Comparison of ENCODE assay signal across 18 cellular contexts in genomic region chr2:215615829-215616226, GRCh38.
DNase-seq lines count a peak whose midpoint lies in the region; ATAC-seq and TF ChIP-seq lines count a peak whose summit lies in the region.
"Had no signal": no experiment of that assay in that cellular context is flagged by ENCODE, and none has a peak within 500 bp of the region (broad histone marks: within the 10 kb centered on the region; RNA-seq: fewer than 3 reads in every experiment).

No MANE protein-coding gene starts in this region.

- peak overlapping the region; percentile 97 for H2BK12ac ChIP-seq in trophoblast cell (ENCODE audit: low read length)

- intact Hi-C loops in body of pancreas (cut with DNase I), result no loop called here
- intact Hi-C loops in Right ventricle myocardium inferior (cut with DNase I), result no loop called here

- no peaks in the 10 kb centered on the region for H3K27me3 ChIP-seq in endodermal cell (ENCODE audit: control insufficient read depth, insufficient read depth, low read length, poor library complexity, severe bottlenecking)
- H3K27me3 ChIP-seq in trophoblast cell (ENCODE audit: insufficient read depth, low read length), result no peaks in the 10 kb centered on the region
- no peaks in the 10 kb centered on the region for H3K27me3 ChIP-seq in body of pancreas
- H3K27me3 ChIP-seq: BE2C had no signal

- in situ Hi-C loops in KBM-7 (cut with MboI; ENCODE audit: low pct_unique_long_range_greater_than_20kb, low sequenced_read_pairs), result no loop called here

- H2BK5ac ChIP-seq in trophoblast cell (ENCODE audit: low read depth, low read length, poor library complexity), result peak overlapping the region; percentile 81

- H3K4me3 ChIP-seq in endodermal cell (ENCODE audit: low read length) (peak overlapping the region; percentile 70), trophoblast cell (ENCODE audit: low read depth, low read length) (no peak overlapping the region), body of pancreas (no peak overlapping the region)

- no peak overlapping the region for H3K4me2 ChIP-seq in trophoblast cell (ENCODE audit: low read length)

- peaks cover 14% of the 10 kb centered on the region for H3K36me3 Mint-ChIP-seq in endodermal cell (ENCODE audit: low read depth)

- H4K8ac ChIP-seq in trophoblast cell (ENCODE audit: low read depth, low read length), result peak overlapping the region; percentile 67

- no peak for ATAC-seq in body of pancreas
- ATAC-seq in HG03135 (IDR thresholded peaks at IDR 0.05; ENCODE audit: unreplicated experiment), result no peak
- no peak for ATAC-seq in Right ventricle myocardium inferior

- H2BK120ac ChIP-seq in trophoblast cell (ENCODE audit: insufficient read depth, low read length, poor library complexity), result peak overlapping the region; percentile 99

- H3K9me3 ChIP-seq in endodermal cell (ENCODE audit: control insufficient read depth, low read length) (peaks cover 37% of the 10 kb centered on the region), trophoblast cell (ENCODE audit: insufficient read depth, low read depth, low read length) (peaks cover 3% of the 10 kb centered on the region), body of pancreas (no peaks in the 10 kb centered on the region)
- H3K9me3 ChIP-seq: BE2C had no signal

- 90 to 94% methylated on average over 3 of the region's 3 CpGs for WGBS in endodermal cell (ENCODE audit: insufficient coverage in 1 of 2, insufficient read length in 1 of 2), 2 experiments
- WGBS in trophoblast cell (ENCODE audit: extremely low coverage, insufficient coverage, insufficient read length), result no CpG with 5 or more reads among the region's 3 CpGs
- WGBS in body of pancreas, 2 donors, result 35% methylated on average over 3 of the region's 3 CpGs

- H3K27me3 Mint-ChIP-seq in endodermal cell (ENCODE audit: insufficient read depth), result no peaks in the 10 kb centered on the region

- H3K27ac Mint-ChIP-seq in endodermal cell, result no peak overlapping the region
- H3K27ac Mint-ChIP-seq: CD8-positive, alpha-beta memory T cell had no signal

- no peak for TF ChIP-seq POLR2A in body of pancreas (IDR thresholded peaks at IDR 0.05)

- no peak overlapping the region for H2AFZ ChIP-seq in trophoblast cell (ENCODE audit: insufficient read depth, low read length, poor library complexity)

- H3K4me1 ChIP-seq in endodermal cell (ENCODE audit: control insufficient read depth, insufficient read depth, low read length), result peaks cover 17% of the 10 kb centered on the region
- peaks cover 21 to 36% of the 10 kb centered on the region in 2 experiments for H3K4me1 ChIP-seq in trophoblast cell (ENCODE audit: control insufficient read depth in 1 of 2, insufficient read depth in 2 of 2, low read length in 2 of 2)
- H3K4me1 ChIP-seq in body of pancreas, result peaks cover 8% of the 10 kb centered on the region

- peak overlapping the region; percentile 71 for H3K14ac ChIP-seq in trophoblast cell (ENCODE audit: low read length)

- H3K9me3 Mint-ChIP-seq in endodermal cell, result peaks cover 35% of the 10 kb centered on the region
- H3K9me3 Mint-ChIP-seq: CD8-positive, alpha-beta memory T cell had no signal

- peaks cover 57% of the 10 kb centered on the region for H3K4me1 Mint-ChIP-seq in endodermal cell

- H3K23ac ChIP-seq in trophoblast cell (ENCODE audit: low read length), result no peak overlapping the region

- H3K4me3 Mint-ChIP-seq in endodermal cell, result no peak overlapping the region
- H3K4me3 Mint-ChIP-seq: CD8-positive, alpha-beta memory T cell had no signal

- peaks cover 14% of the 10 kb centered on the region for H3K79me2 ChIP-seq in trophoblast cell (ENCODE audit: control insufficient read depth, insufficient read depth, low read length, poor library complexity)

- peak overlapping the region; percentile 18 for H2AK5ac ChIP-seq in trophoblast cell (ENCODE audit: low read length)

- H3K79me1 ChIP-seq in trophoblast cell (ENCODE audit: low read length), result peaks cover 56% of the 10 kb centered on the region

- H4K91ac ChIP-seq in trophoblast cell (ENCODE audit: low read depth, low read length), result peak overlapping the region; percentile 93

- H4K12ac ChIP-seq in trophoblast cell (ENCODE audit: low read depth, low read length), result no peak overlapping the region

- peak overlapping the region; percentile 35 for H3K4ac ChIP-seq in trophoblast cell (ENCODE audit: low read depth, low read length)

- H3K9ac ChIP-seq in endodermal cell (ENCODE audit: extremely low read depth, low read length, poor library complexity, severe bottlenecking) (no peak overlapping the region), trophoblast cell (ENCODE audit: low read length) (no peak overlapping the region)

- no peak overlapping the region for H3K27ac ChIP-seq in endodermal cell (ENCODE audit: low read depth, low read length)
- H3K27ac ChIP-seq in trophoblast cell (ENCODE audit: low read depth, low read length), result peak overlapping the region; percentile 53
- H3K27ac ChIP-seq in body of pancreas, result no peak overlapping the region

- DNase-seq in KBM-7, result peak; percentile 43
- DNase-seq in NOMO-1 treated with DMSO at 0.1 percent for 48 hours (lab: John Stamatoyannopoulos, UW; ENCODE audit: unreplicated experiment), result peak; percentile 41
- DNase-seq in endodermal cell, result no peak
- DNase-seq in trophoblast cell, result no peak
- no peak for DNase-seq in body of pancreas
- no peak for DNase-seq in Right ventricle myocardium inferior (ENCODE audit: missing footprints)
- DNase-seq: BE2C; CD8-positive, alpha-beta memory T cell; DMS79 treated with DMSO at 0.1 percent for 48 hours; Kasumi-1; MM.1S; NCI-H1417; NCI-H1930; NCI-H2171 treated with DMSO at 0.1 percent for 48 hours; NCI-H748 treated with DMSO at 0.1 percent for 48 hours; SHP77 treated with DMSO at 0.1 percent for 48 hours; T-helper 2 cell had no signal

- H3K18ac ChIP-seq in trophoblast cell (ENCODE audit: low read length), result no peak overlapping the region

- no peak for TF ChIP-seq CTCF in endodermal cell (conservative IDR thresholded peaks at IDR 0.05)
- no peak for TF ChIP-seq CTCF in body of pancreas (IDR thresholded peaks at IDR 0.05)

- H3K36me3 ChIP-seq in endodermal cell (ENCODE audit: control insufficient read depth, insufficient read depth, low read length), result peaks cover 8% of the 10 kb centered on the region
- peaks cover 0 to 9% of the 10 kb centered on the region in 2 experiments for H3K36me3 ChIP-seq in trophoblast cell (ENCODE audit: control insufficient read depth in 1 of 2, insufficient read depth in 2 of 2, low read length in 2 of 2)
- no peaks in the 10 kb centered on the region for H3K36me3 ChIP-seq in body of pancreas (replicated peaks in 1 of 2; ENCODE audit: insufficient read depth in 1 of 2, low read depth in 2 of 2)
- H3K36me3 ChIP-seq: BE2C had no signal

Comparison
In these comparisons a context has a peak if more than half of its experiments do, and no peak if none do; other contexts are left out.
1. DNase-seq: peak in KBM-7 (single experiment) and NOMO-1 treated with DMSO at 0.1 percent for 48 hours (single experiment); none in endodermal cell (single experiment), trophoblast cell (0 of 2), body of pancreas (0 of 4) and Right ventricle myocardium inferior (single experiment).